Comparison of ENCODE assay signal across 8 cellular contexts in the genomic region with DNA sequence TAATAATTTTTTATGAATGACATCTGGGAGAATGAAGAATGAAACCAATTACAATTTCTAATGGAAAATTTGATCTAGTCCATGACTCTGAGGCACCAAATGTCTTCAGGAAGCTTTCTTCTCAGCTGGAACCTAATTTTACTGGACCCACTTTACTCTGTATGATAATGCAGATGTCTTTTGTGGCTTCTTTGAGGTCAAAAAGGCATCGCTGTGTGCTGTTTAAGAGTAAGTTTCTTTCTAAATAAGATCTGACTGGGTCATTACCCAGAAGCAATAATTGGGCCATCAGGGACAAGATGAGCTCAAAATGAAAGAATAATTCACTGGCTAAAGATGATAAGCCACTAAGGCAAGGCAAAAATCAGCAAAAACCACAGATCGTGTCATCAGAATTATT.
"Had no signal": no experiment of that assay in that cellular context is flagged by ENCODE, and none has a peak within 500 bp of the region (broad histone marks: within the 10 kb centered on the region; RNA-seq: fewer than 3 reads in every experiment).

No MANE protein-coding gene starts in this region.

- ATAC-seq: HCT116 had no signal

- H3K4me3 ChIP-seq: GM23248, HAP-1 had no signal

- H3K4me1 ChIP-seq: HAP-1 had no signal

- H3K4me2 ChIP-seq: KMS-11 had no signal

- H3K9ac ChIP-seq: GM23248, KMS-11 had no signal

- H2AFZ ChIP-seq: GM23248 had no signal

- H3K9me3 ChIP-seq: HAP-1 had no signal

- DNase-seq: GM23248, GOT3, H7, HFFc6, KBM-7 had no signal

- H3K27ac ChIP-seq: GM23248, KMS-11 had no signal

- H3K36me3 ChIP-seq: HAP-1 had no signal
